In the genomic region with DNA sequence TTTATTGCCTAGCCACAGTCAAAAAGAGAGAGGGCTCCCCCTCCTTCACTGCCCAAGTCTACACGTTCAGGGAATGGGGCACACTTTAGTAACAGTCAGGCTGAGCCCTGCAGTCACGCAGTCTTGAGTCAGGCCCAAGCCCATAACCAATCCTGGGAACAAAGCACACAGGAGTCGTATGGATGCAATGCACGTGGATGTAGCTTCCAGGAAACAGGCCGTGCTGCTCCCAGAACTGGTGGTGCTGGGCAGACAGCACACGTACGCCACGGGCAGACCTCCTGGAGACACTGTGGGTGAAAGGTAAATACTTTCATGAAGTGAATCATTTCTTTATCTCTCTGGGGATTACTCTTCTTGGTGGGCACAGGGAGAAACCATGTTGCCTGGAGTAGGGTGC, we compare ENCODE assay signal across 19 cellular contexts.
"Had no signal": no experiment of that assay in that cellular context is flagged by ENCODE, and none has a peak within 500 bp of the region (broad histone marks: within the 10 kb centered on the region; RNA-seq: fewer than 3 reads in every experiment).

No MANE protein-coding gene starts in this region.

- H3K36me3 Mint-ChIP-seq: natural killer cell, type B pancreatic cell had no signal

- H3K27ac ChIP-seq: dorsolateral prefrontal cortex, left ventricle myocardium inferior, right atrium auricular region, VCaP had no signal

- H3K27ac Mint-ChIP-seq: activated CD4-positive, alpha-beta memory T cell treated with anti-CD3 and anti-CD28 coated beads, Interleukin-2, amount 10 ng/mL, durations not matched to agents 7 days and 5 days; endodermal cell; natural killer cell; type B pancreatic cell had no signal

- H3K4me1 Mint-ChIP-seq: activated CD4-positive, alpha-beta memory T cell treated with anti-CD3 and anti-CD28 coated beads, Interleukin-2, amount 10 ng/mL, durations not matched to agents 7 days and 5 days had no signal

- H3K4me1 ChIP-seq: right atrium auricular region had no signal

- H3K9me3 ChIP-seq: left ventricle myocardium inferior, right atrium auricular region had no signal

- H3K27me3 ChIP-seq: right atrium auricular region had no signal

- H3K9me3 Mint-ChIP-seq: activated CD4-positive, alpha-beta memory T cell treated with anti-CD3 and anti-CD28 coated beads, Interleukin-2, amount 10 ng/mL, durations not matched to agents 7 days and 5 days; natural killer cell; type B pancreatic cell had no signal

- DNase-seq: activated CD4-positive, alpha-beta memory T cell treated with anti-CD3 and anti-CD28 coated beads, Interleukin-2, amount 10 ng/mL, durations not matched to agents 7 days and 5 days; activated T-cell treated with anti-CD3 and anti-CD28 coated beads, Interleukin-2, amount 50 U/mL, for 48 hours; aorta; cerebellar nuclear complex; dorsolateral prefrontal cortex; endodermal cell; hippocampal formation; kidney; left ventricle myocardium inferior; mesenchymal stem cell; natural killer cell; nucleus accumbens; small intestine; stimulated activated CD4-positive, alpha-beta T cell treated with anti-CD3 and anti-CD28 coated beads, Interleukin-4, amount 100 ng/mL, for 4 hours; stimulated activated CD8-positive, alpha-beta memory T cell treated with anti-CD3 and anti-CD28 coated beads, Interleukin-4, amount 100 ng/mL, for 48 hours; stimulated activated naive CD8-positive, alpha-beta T cell treated with anti-CD3 and anti-CD28 coated beads, Interleukin-15, Interleukin-2, amounts not matched to agents 100 U/mL and 50 U/mL, for 24 hours had no signal

- H3K4me3 ChIP-seq: dorsolateral prefrontal cortex, left ventricle myocardium inferior, right atrium auricular region had no signal

- H3K36me3 ChIP-seq: left ventricle myocardium inferior, right atrium auricular region had no signal

- H3K4me3 Mint-ChIP-seq: activated CD4-positive, alpha-beta memory T cell treated with anti-CD3 and anti-CD28 coated beads, Interleukin-2, amount 10 ng/mL, durations not matched to agents 7 days and 5 days; endodermal cell; natural killer cell; type B pancreatic cell had no signal
